ENCODE assay signal across 29 cellular contexts in the genomic region with DNA sequence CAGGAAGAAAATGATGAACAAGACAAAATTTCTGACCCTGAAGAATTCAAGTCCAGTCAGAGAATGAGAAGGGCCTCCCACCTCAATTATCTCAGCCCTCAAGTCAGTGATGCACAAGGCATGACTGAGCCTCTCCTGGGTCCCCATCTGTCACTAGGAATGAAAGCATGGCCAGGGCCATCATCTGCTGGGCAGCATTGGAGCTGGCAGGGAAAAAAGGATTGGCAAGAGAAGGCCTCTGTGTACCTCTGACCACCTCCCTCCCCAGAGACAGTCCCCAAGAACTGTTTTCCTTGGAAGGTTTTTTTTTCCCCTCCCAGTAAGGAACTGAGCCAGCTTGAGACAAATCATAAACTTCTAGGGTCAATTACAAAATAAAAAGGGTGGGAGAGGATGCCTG.
"Had no signal": no experiment of that assay in that cellular context is flagged by ENCODE, and none has a peak within 500 bp of the region (broad histone marks: within the 10 kb centered on the region; RNA-seq: fewer than 3 reads in every experiment).

No MANE protein-coding gene starts in this region.

- DNase-seq: activated CD4-positive, alpha-beta memory T cell treated with anti-CD3 and anti-CD28 coated beads, Interleukin-2, amount 10 ng/mL, durations not matched to agents 7 days and 5 days; activated CD4-positive, alpha-beta T cell treated with anti-CD3 and anti-CD28 coated beads for 1 hour; activated CD4-positive, alpha-beta T cell treated with anti-CD3 and anti-CD28 coated beads for 4 hours; activated CD4-positive, alpha-beta T cell treated with anti-CD3 and anti-CD28 coated beads, Interleukin-2, amount 10 ng/mL, durations not matched to agents 7 days and 5 days; activated CD4-positive, alpha-beta T cell treated with anti-CD3 and anti-CD28 coated beads, Interleukin-2, amount 50 U/mL, for 4 hours; activated CD8-positive, alpha-beta memory T cell treated with anti-CD3 and anti-CD28 coated beads, Interleukin-2, amount 50 U/mL, for 48 hours; activated gamma-delta T cell; activated naive CD4-positive, alpha-beta T cell; activated naive CD4-positive, alpha-beta T cell treated with anti-CD3 and anti-CD28 coated beads, Interleukin-2, amount 10 ng/mL, durations not matched to agents 7 days and 5 days; activated naive CD8-positive, alpha-beta T cell treated with anti-CD3 and anti-CD28 coated beads, Interleukin-2, amount 10 ng/mL, durations not matched to agents 7 days and 5 days; activated T-cell treated with anti-CD3 and anti-CD28 coated beads for 4 hours; activated T-cell treated with anti-CD3 and anti-CD28 coated beads, Interleukin-2, amount 50 U/mL, for 24 hours; activated T-cell treated with anti-CD3 and anti-CD28 coated beads, Interleukin-2, amount 50 U/mL, for 72 hours; body of pancreas; cerebellar nuclear complex; effector memory CD8-positive, alpha-beta T cell; erythroblast; foreskin keratinocyte; gastrocnemius medialis; glutamatergic neuron; heart left ventricle; T-helper 2 cell had no signal

- H3K36me3 Mint-ChIP-seq: activated naive CD4-positive, alpha-beta T cell treated with anti-CD3 and anti-CD28 coated beads, Interleukin-2, amount 50 U/mL, for 72 hours had no signal

- H3K27ac ChIP-seq: body of pancreas, esophagus muscularis mucosa, foreskin keratinocyte, gastrocnemius medialis, heart left ventricle, VCaP had no signal

- H3K4me3 Mint-ChIP-seq: activated CD4-positive, alpha-beta memory T cell treated with anti-CD3 and anti-CD28 coated beads, Interleukin-2, amount 10 ng/mL, durations not matched to agents 7 days and 5 days; activated CD4-positive, alpha-beta T cell treated with anti-CD3 and anti-CD28 coated beads, Interleukin-2, amount 10 ng/mL, durations not matched to agents 7 days and 5 days; activated naive CD4-positive, alpha-beta T cell treated with anti-CD3 and anti-CD28 coated beads, Interleukin-2, amount 10 ng/mL, durations not matched to agents 7 days and 5 days; activated naive CD8-positive, alpha-beta T cell treated with anti-CD3 and anti-CD28 coated beads, Interleukin-2, amount 10 ng/mL, durations not matched to agents 7 days and 5 days; activated T-cell treated with anti-CD3 and anti-CD28 coated beads, Interleukin-2, amount 50 U/mL, for 24 hours; activated T-cell treated with anti-CD3 and anti-CD28 coated beads, Interleukin-2, amount 50 U/mL, for 72 hours; dendritic cell treated with granulocyte-macrophage colony-stimulating factor and Interleukin-4, amounts not matched to agents 40 ng/mL and 50 ng/mL, for 4 days; effector memory CD8-positive, alpha-beta T cell; WTC11 had no signal

- H3K9me3 ChIP-seq: body of pancreas, esophagus muscularis mucosa, gastrocnemius medialis, heart left ventricle had no signal

- H3K9me3 Mint-ChIP-seq: activated CD4-positive, alpha-beta memory T cell treated with anti-CD3 and anti-CD28 coated beads, Interleukin-2, amount 10 ng/mL, durations not matched to agents 7 days and 5 days; activated CD4-positive, alpha-beta T cell treated with anti-CD3 and anti-CD28 coated beads, Interleukin-2, amount 10 ng/mL, durations not matched to agents 7 days and 5 days; activated naive CD4-positive, alpha-beta T cell treated with anti-CD3 and anti-CD28 coated beads, Interleukin-2, amount 10 ng/mL, durations not matched to agents 7 days and 5 days; activated naive CD4-positive, alpha-beta T cell treated with anti-CD3 and anti-CD28 coated beads, Interleukin-2, amount 50 U/mL, for 72 hours; activated naive CD8-positive, alpha-beta T cell treated with anti-CD3 and anti-CD28 coated beads, Interleukin-2, amount 10 ng/mL, durations not matched to agents 7 days and 5 days; activated T-cell treated with anti-CD3 and anti-CD28 coated beads, Interleukin-2, amount 50 U/mL, for 24 hours; activated T-cell treated with anti-CD3 and anti-CD28 coated beads, Interleukin-2, amount 50 U/mL, for 72 hours; dendritic cell treated with granulocyte-macrophage colony-stimulating factor and Interleukin-4, amounts not matched to agents 40 ng/mL and 50 ng/mL, for 4 days; effector memory CD8-positive, alpha-beta T cell; WTC11 had no signal

- H3K4me3 ChIP-seq: body of pancreas, coronary artery, dorsolateral prefrontal cortex, esophagus muscularis mucosa, gastrocnemius medialis, heart left ventricle had no signal

- H3K4me1 Mint-ChIP-seq: WTC11 had no signal

- ATAC-seq: activated naive CD4-positive, alpha-beta T cell treated with anti-CD3 and anti-CD28 coated beads, Interleukin-2, amount 50 U/mL, for 72 hours; activated T-cell treated with anti-CD3 and anti-CD28 coated beads, Interleukin-2, amount 50 U/mL, for 72 hours; body of pancreas; effector memory CD8-positive, alpha-beta T cell; foreskin keratinocyte; gastrocnemius medialis; heart left ventricle; WTC11 had no signal

- H3K27me3 ChIP-seq: body of pancreas, dorsolateral prefrontal cortex, esophagus muscularis mucosa, foreskin keratinocyte, gastrocnemius medialis, heart left ventricle had no signal

- H3K4me1 ChIP-seq: esophagus muscularis mucosa, foreskin keratinocyte, gastrocnemius medialis had no signal

- H3K27me3 Mint-ChIP-seq: activated CD4-positive, alpha-beta memory T cell treated with anti-CD3 and anti-CD28 coated beads, Interleukin-2, amount 10 ng/mL, durations not matched to agents 7 days and 5 days; activated CD4-positive, alpha-beta T cell treated with anti-CD3 and anti-CD28 coated beads, Interleukin-2, amount 10 ng/mL, durations not matched to agents 7 days and 5 days; activated naive CD4-positive, alpha-beta T cell treated with anti-CD3 and anti-CD28 coated beads, Interleukin-2, amount 10 ng/mL, durations not matched to agents 7 days and 5 days; activated naive CD8-positive, alpha-beta T cell treated with anti-CD3 and anti-CD28 coated beads, Interleukin-2, amount 10 ng/mL, durations not matched to agents 7 days and 5 days; activated T-cell treated with anti-CD3 and anti-CD28 coated beads, Interleukin-2, amount 50 U/mL, for 24 hours; dendritic cell treated with granulocyte-macrophage colony-stimulating factor and Interleukin-4, amounts not matched to agents 40 ng/mL and 50 ng/mL, for 4 days; effector memory CD8-positive, alpha-beta T cell had no signal

- H3K36me3 ChIP-seq: gastrocnemius medialis had no signal

- H3K27ac Mint-ChIP-seq: activated CD4-positive, alpha-beta memory T cell treated with anti-CD3 and anti-CD28 coated beads, Interleukin-2, amount 10 ng/mL, durations not matched to agents 7 days and 5 days; activated CD4-positive, alpha-beta T cell treated with anti-CD3 and anti-CD28 coated beads, Interleukin-2, amount 10 ng/mL, durations not matched to agents 7 days and 5 days; activated naive CD4-positive, alpha-beta T cell treated with anti-CD3 and anti-CD28 coated beads, Interleukin-2, amount 10 ng/mL, durations not matched to agents 7 days and 5 days; activated naive CD4-positive, alpha-beta T cell treated with anti-CD3 and anti-CD28 coated beads, Interleukin-2, amount 50 U/mL, for 72 hours; activated naive CD8-positive, alpha-beta T cell treated with anti-CD3 and anti-CD28 coated beads, Interleukin-2, amount 10 ng/mL, durations not matched to agents 7 days and 5 days; activated T-cell treated with anti-CD3 and anti-CD28 coated beads, Interleukin-2, amount 50 U/mL, for 24 hours; activated T-cell treated with anti-CD3 and anti-CD28 coated beads, Interleukin-2, amount 50 U/mL, for 72 hours; dendritic cell treated with granulocyte-macrophage colony-stimulating factor and Interleukin-4, amounts not matched to agents 40 ng/mL and 50 ng/mL, for 4 days; effector memory CD8-positive, alpha-beta T cell; WTC11 had no signal
